12 cellular contexts compared by ENCODE assay signal in the genomic region with DNA sequence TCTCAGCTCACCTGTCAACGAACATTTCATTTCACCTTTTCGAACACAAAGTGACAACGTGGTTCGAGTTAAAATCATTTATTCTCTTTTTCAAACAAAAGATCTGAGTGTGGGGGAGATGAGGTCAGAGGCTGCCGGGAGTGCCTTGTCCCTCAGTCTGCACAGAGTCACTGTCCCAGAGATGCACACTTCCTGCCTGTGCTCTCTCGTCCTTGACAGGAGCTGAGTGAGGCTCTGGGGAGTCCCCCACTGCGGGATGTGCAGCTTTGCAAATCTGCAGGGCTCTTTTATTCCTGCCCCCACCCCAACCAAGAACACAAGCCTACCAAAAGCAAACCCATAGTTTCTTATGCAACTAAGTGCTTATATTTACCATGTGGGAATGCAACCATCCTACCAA.
DNase-seq lines count a peak whose midpoint lies in the region; ATAC-seq and TF ChIP-seq lines count a peak whose summit lies in the region.
"Had no signal": no experiment of that assay in that cellular context is flagged by ENCODE, and none has a peak within 500 bp of the region (broad histone marks: within the 10 kb centered on the region; RNA-seq: fewer than 3 reads in every experiment).

No MANE protein-coding gene starts in this region.

- TF ChIP-seq EP300 in suprapubic skin (IDR thresholded peaks at IDR 0.05) = no peak

- H3K36me3 ChIP-seq in suprapubic skin = no peaks in the 10 kb centered on the region
- H3K36me3 ChIP-seq: upper lobe of left lung had no signal

- no peaks in the 10 kb centered on the region for H3K9me3 ChIP-seq in suprapubic skin

- H3K27ac ChIP-seq in coronary artery = no peak overlapping the region
- H3K27ac ChIP-seq in suprapubic skin = no peak overlapping the region
- H3K27ac ChIP-seq: GM23248, parathyroid adenoma, upper lobe of left lung had no signal

- ATAC-seq in GM18519 (IDR thresholded peaks at IDR 0.05; ENCODE audit: low FRiP score, unreplicated experiment) (peak; percentile 98), GM21447 (IDR thresholded peaks at IDR 0.05; ENCODE audit: unreplicated experiment) (peak; percentile 99), HG03064 (IDR thresholded peaks at IDR 0.05; ENCODE audit: low read depth, unreplicated experiment) (peak; percentile 100), sciatic nerve (no peak)
- ATAC-seq: left lobe of liver had no signal

- no peaks in the 10 kb centered on the region for H3K27me3 ChIP-seq in suprapubic skin
- H3K27me3 ChIP-seq: upper lobe of left lung had no signal

- no peak for TF ChIP-seq POLR2A in suprapubic skin (IDR thresholded peaks at IDR 0.05)

- H3K4me1 ChIP-seq in suprapubic skin = no peaks in the 10 kb centered on the region
- H3K4me1 ChIP-seq: parathyroid adenoma, upper lobe of left lung had no signal

- TF ChIP-seq CTCF in coronary artery (IDR thresholded peaks at IDR 0.05) (no peak), suprapubic skin (IDR thresholded peaks at IDR 0.05) (no peak)

- intact Hi-C loops in sciatic nerve (cut with DNase I) = no loop called here

- DNase-seq in coronary artery (ENCODE audit: low spot score) (peak; percentile 35), sciatic nerve (ENCODE audit: low spot score) (no peak), EL (no peak), suprapubic skin (ENCODE audit: low spot score in 2 of 2) (no peak), SKM-1 treated with dmso at 0.1 percent for 144 hours (lab: John Stamatoyannopoulos, UW; ENCODE audit: unreplicated experiment) (no peak)
- DNase-seq: GM23248, upper lobe of left lung had no signal

- WGBS in suprapubic skin = 54% methylated on average over 7 of the region's 7 CpGs

- H3K4me3 ChIP-seq in coronary artery (no peak overlapping the region), suprapubic skin (no peak overlapping the region)
- H3K4me3 ChIP-seq: GM23248, upper lobe of left lung had no signal
